8 cellular contexts compared by ENCODE assay signal in the genomic region with DNA sequence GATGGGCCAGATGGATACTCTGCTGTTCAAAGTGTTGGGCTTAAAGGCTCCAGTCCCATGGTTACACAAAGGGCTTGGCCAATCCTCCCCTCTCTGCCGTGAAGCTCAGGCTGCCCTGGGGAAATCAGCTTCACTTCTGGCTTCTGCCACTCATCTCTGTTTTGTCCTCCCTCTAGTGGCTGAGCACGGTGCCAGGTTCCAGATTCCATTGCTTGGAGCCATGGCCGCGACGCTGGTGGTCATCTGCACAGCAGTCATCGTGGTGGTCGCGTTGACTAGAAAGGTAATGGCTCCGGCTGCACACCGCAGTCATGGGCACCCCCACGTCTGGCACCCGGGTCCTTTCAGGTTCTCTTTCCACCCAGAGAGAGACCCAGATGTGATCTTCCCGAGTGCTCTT. TPM values are rescaled to one million over a fixed set of nuclear protein-coding genes. Genes with fewer than 3 reads are reported as not detected.
DNase-seq lines count a peak whose midpoint lies in the region; ATAC-seq and TF ChIP-seq lines count a peak whose summit lies in the region.

No MANE protein-coding gene starts in this region.

- H3K36me3 ChIP-seq in breast epithelium (no peaks in the 10 kb centered on the region), esophagus squamous epithelium (no peaks in the 10 kb centered on the region)

- no TSS peak for BruUV-seq in MCF 10A (replicated peaks; lab: Mats Ljungman, UMichigan)

- TF ChIP-seq CTCF in MCF 10A (IDR thresholded peaks at IDR 0.05; ENCODE audit: unreplicated experiment) (peak; percentile 23), breast epithelium (IDR thresholded peaks at IDR 0.05) (no peak), esophagus squamous epithelium (IDR thresholded peaks at IDR 0.05) (peak in 1 of 6 experiments; percentile 20)

- no peaks in the 10 kb centered on the region for H3K4me1 Mint-ChIP-seq in MCF 10A (ENCODE audit: insufficient read depth, unreplicated experiment)
- peaks cover 46% of the 10 kb centered on the region for H3K4me1 Mint-ChIP-seq in activated T-cell treated with anti-CD3 and anti-CD28 coated beads, Interleukin-2, amount 50 U/mL, for 24 hours (ENCODE audit: low read depth)

- H3K4me1 ChIP-seq in breast epithelium (no peaks in the 10 kb centered on the region), esophagus squamous epithelium (no peaks in the 10 kb centered on the region)

- H3K27ac ChIP-seq in breast epithelium (no peak overlapping the region), esophagus squamous epithelium (no peak overlapping the region)

- ATAC-seq in HG03139 (IDR thresholded peaks at IDR 0.05; ENCODE audit: unreplicated experiment) = no peak

- H3K4me3 ChIP-seq in breast epithelium (no peak overlapping the region), esophagus squamous epithelium (no peak overlapping the region)

- intact Hi-C loops in MCF 10A (cut with micrococcal nuclease) = no loop called here
- intact Hi-C loops in breast epithelium (cut with DNase I; ENCODE audit: low total_unique reads) = no loop called here
- intact Hi-C loops in esophagus squamous epithelium (cut with DNase I) = no loop called here

- H3K36me3 Mint-ChIP-seq in MCF 10A (ENCODE audit: insufficient read depth, unreplicated experiment) = no peaks in the 10 kb centered on the region
- H3K36me3 Mint-ChIP-seq in activated T-cell treated with anti-CD3 and anti-CD28 coated beads, Interleukin-2, amount 50 U/mL, for 24 hours (ENCODE audit: low read depth) = peaks cover 34% of the 10 kb centered on the region

- CTCF ChIA-PET in MCF 10A (lab: Yijun Ruan, JAX) = interaction anchor here (0.6 to 1.1 kb wide), 4 partner anchors 25 to 821 kb away, joined by 3 to 5 read pairs (median 4); no protein-coding TSS in a partner anchor

- H3K27me3 ChIP-seq in breast epithelium (no peaks in the 10 kb centered on the region), esophagus squamous epithelium (no peaks in the 10 kb centered on the region)

- DNase-seq in MCF 10A (ENCODE audit: unreplicated experiment) (peak; percentile 46), breast epithelium (ENCODE audit: low spot score in 2 of 2) (no peak), M059J (ENCODE audit: low read depth) (peak; percentile 55), iris pigment epithelial cell (ENCODE audit: low read depth) (peak; percentile 25), esophagus squamous epithelium (lab: John Stamatoyannopoulos, UW) (no peak), DMS79 (lab: John Stamatoyannopoulos, UW) (no peak)
- no peak for DNase-seq in activated T-cell treated with anti-CD3 and anti-CD28 coated beads, Interleukin-2, amount 50 U/mL, for 24 hours

- POLR2A ChIA-PET in MCF 10A (lab: Yijun Ruan, JAX) = no interaction called here

- no peak for TF ChIP-seq POLR2A in breast epithelium (IDR thresholded peaks at IDR 0.05)
- TF ChIP-seq POLR2A in esophagus squamous epithelium (IDR thresholded peaks at IDR 0.05) = no peak

- H3K27me3 Mint-ChIP-seq in MCF 10A (ENCODE audit: insufficient read depth, unreplicated experiment) = peaks cover 6% of the 10 kb centered on the region
- H3K27me3 Mint-ChIP-seq in activated T-cell treated with anti-CD3 and anti-CD28 coated beads, Interleukin-2, amount 50 U/mL, for 24 hours = no peaks in the 10 kb centered on the region

- no peak overlapping the region for H3K4me3 Mint-ChIP-seq in MCF 10A (ENCODE audit: unreplicated experiment)
- H3K4me3 Mint-ChIP-seq in activated T-cell treated with anti-CD3 and anti-CD28 coated beads, Interleukin-2, amount 50 U/mL, for 24 hours = peak overlapping the region; percentile 62

- 63 to 71% methylated on average over 10 to 13 of the region's 13 CpGs for WGBS in esophagus squamous epithelium, 2 donors

- H3K9me3 Mint-ChIP-seq in MCF 10A (ENCODE audit: unreplicated experiment) = no peaks in the 10 kb centered on the region
- no peaks in the 10 kb centered on the region for H3K9me3 Mint-ChIP-seq in activated T-cell treated with anti-CD3 and anti-CD28 coated beads, Interleukin-2, amount 50 U/mL, for 24 hours

- no peak overlapping the region for H3K27ac Mint-ChIP-seq in MCF 10A (ENCODE audit: low read depth, unreplicated experiment)
- H3K27ac Mint-ChIP-seq in activated T-cell treated with anti-CD3 and anti-CD28 coated beads, Interleukin-2, amount 50 U/mL, for 24 hours = peak overlapping the region; percentile 57

- H3K9me3 ChIP-seq in breast epithelium (no peaks in the 10 kb centered on the region), esophagus squamous epithelium (no peaks in the 10 kb centered on the region)

RNA-seq across cellular contexts. Expression of gene TIGIT, which starts 5.6 kb away (rescaled TPM):
- total RNA-seq in MCF 10A (2022) (not detected in 2 replicates), breast epithelium (under 1 TPM; 0.29 to 0.48 (median 0.33) TPM), esophagus squamous epithelium (under 1 TPM; 0.26 to 0.94 (median 0.72) TPM)
- not detected in 2 replicates for total RNA-seq in M059J (2014; rRNA removed; shearing (Covaris generic))

Comparison
In these comparisons a context has a peak if more than half of its experiments do, and no peak if none do; other contexts are left out.
1. DNase-seq: peak in MCF 10A (single experiment), M059J (single experiment) and iris pigment epithelial cell (single experiment); none in breast epithelium (0 of 2), activated T-cell treated with anti-CD3 and anti-CD28 coated beads, Interleukin-2, amount 50 U/mL, for 24 hours (single experiment), esophagus squamous epithelium (single experiment) and DMS79 (single experiment).